8 cellular contexts compared by ENCODE assay signal in genomic region chr2:96816836-96817702, GRCh38. TPM values are rescaled to one million over a fixed set of nuclear protein-coding genes. Genes with fewer than 3 reads are reported as not detected.
DNase-seq lines count a peak whose midpoint lies in the region; ATAC-seq and TF ChIP-seq lines count a peak whose summit lies in the region.

No MANE protein-coding gene starts in this region.

- H3K27me3 ChIP-seq in mesendoderm (ENCODE audit: insufficient read depth, low read length, poor library complexity) (no peaks in the 10 kb centered on the region), aorta (ENCODE audit: control insufficient read depth in 1 of 2, insufficient read depth in 2 of 2, low read length in 1 of 2) (no peaks in the 10 kb centered on the region)

- H3K36me3 Mint-ChIP-seq in activated CD4-positive, alpha-beta T cell treated with anti-CD3 and anti-CD28 coated beads for 36 hours (ENCODE audit: low read depth), result peaks cover 16% of the 10 kb centered on the region
- H3K36me3 Mint-ChIP-seq in MCF 10A (ENCODE audit: insufficient read depth, unreplicated experiment), result peaks cover 21% of the 10 kb centered on the region

- no TSS peak for BruUV-seq in MCF 10A (replicated peaks; lab: Mats Ljungman, UMichigan)

- no peak overlapping the region for H3K27ac Mint-ChIP-seq in activated CD4-positive, alpha-beta T cell treated with anti-CD3 and anti-CD28 coated beads for 36 hours
- no peak overlapping the region for H3K27ac Mint-ChIP-seq in MCF 10A (ENCODE audit: low read depth, unreplicated experiment)

- H3K18ac ChIP-seq in mesendoderm (ENCODE audit: low read length), result no peak overlapping the region

- H3K4ac ChIP-seq in mesendoderm (ENCODE audit: low read depth, low read length), result no peak overlapping the region

- peak overlapping the region; percentile 99 for H3K4me2 ChIP-seq in mesendoderm (ENCODE audit: low read length)

- H3K4me1 Mint-ChIP-seq in activated CD4-positive, alpha-beta T cell treated with anti-CD3 and anti-CD28 coated beads for 36 hours, result peaks cover 51% of the 10 kb centered on the region
- peaks cover 20% of the 10 kb centered on the region for H3K4me1 Mint-ChIP-seq in MCF 10A (ENCODE audit: insufficient read depth, unreplicated experiment)

- peak overlapping the region; percentile 98 for H3K56ac ChIP-seq in mesendoderm (ENCODE audit: low read length)

- H3K9me3 ChIP-seq in aorta (ENCODE audit: control insufficient read depth, low read length), result no peaks in the 10 kb centered on the region

- H4K5ac ChIP-seq in mesendoderm (ENCODE audit: low read length), result no peak overlapping the region

- WGBS in mesendoderm (ENCODE audit: extremely low coverage, insufficient coverage, low lambda C conversion rate), result no CpG with 5 or more reads among the region's 89 CpGs
- WGBS in aorta, 2 donors, result 1 to 2% methylated on average over 66 to 89 of the region's 89 CpGs

- no peaks in the 10 kb centered on the region for H3K9me3 Mint-ChIP-seq in activated CD4-positive, alpha-beta T cell treated with anti-CD3 and anti-CD28 coated beads for 36 hours (ENCODE audit: low read depth)
- H3K9me3 Mint-ChIP-seq in MCF 10A (ENCODE audit: unreplicated experiment), result no peaks in the 10 kb centered on the region

- no peak overlapping the region for H3K23ac ChIP-seq in mesendoderm (ENCODE audit: low read length)

- intact Hi-C loops in activated CD4-positive, alpha-beta T cell treated with anti-CD3 and anti-CD28 coated beads for 36 hours (cut with DNase I, micrococcal nuclease), result loop anchor here (1.0 to 5.0 kb wide), 19 partner anchors 14 to 825 kb away; partner anchors contain the start of genes CNNM4 (in 2 of the 2), KANSL3 (in 2 of the 2), ANKRD36 (in 1 of the 2) and ANKRD36C (in 1 of the 2)
- intact Hi-C loops in MCF 10A (cut with micrococcal nuclease), result loop anchor here (1.0 to 2.0 kb wide), 2 partner anchors 144 to 215 kb away; no protein-coding TSS in a partner anchor
- intact Hi-C loops in aorta (cut with DNase I), result loop anchor here in 1 of 2 donors (5.0 kb wide), 1 partner anchor 40 kb away; the partner anchor contains the start of gene ANKRD39

- H3K9ac ChIP-seq in mesendoderm (ENCODE audit: low read length), result peak overlapping the region; percentile 77

- H2AK5ac ChIP-seq in mesendoderm (ENCODE audit: low read length), result no peak overlapping the region

- no peak overlapping the region for H2BK120ac ChIP-seq in mesendoderm (ENCODE audit: low read depth, low read length)

- peak overlapping the region; percentile 62 for H3K4me3 ChIP-seq in mesendoderm (ENCODE audit: low read length)
- peak overlapping the region; percentile 66 to 94 for H3K4me3 ChIP-seq in aorta (ENCODE audit: low read length in 2 of 2)

- H4K8ac ChIP-seq in mesendoderm (ENCODE audit: low read depth, low read length), result no peak overlapping the region

- DNase-seq in activated CD4-positive, alpha-beta T cell treated with anti-CD3 and anti-CD28 coated beads for 36 hours, result no peak
- DNase-seq in activated CD4-positive, alpha-beta T cell treated with anti-CD3 and anti-CD28 coated beads, Interleukin-2, amount 50 U/mL, for 1 hour, result no peak
- DNase-seq in Kasumi-1 (lab: John Stamatoyannopoulos, UW), result peak; percentile 5 to 8
- DNase-seq in MCF 10A (ENCODE audit: unreplicated experiment), result peak; percentile 9
- DNase-seq in mesendoderm, result no peak
- peak in 1 of 2 donors; percentile 77 for DNase-seq in aorta
- DNase-seq in NCI-H2107 treated with DMSO at 0.1 percent for 48 hours (lab: John Stamatoyannopoulos, UW; ENCODE audit: unreplicated experiment), result no peak
- DNase-seq in NCI-H2081 treated with DMSO at 0.1 percent for 48 hours (lab: John Stamatoyannopoulos, UW), result no peak

- no peak for ATAC-seq in activated CD4-positive, alpha-beta T cell treated with anti-CD3 and anti-CD28 coated beads for 36 hours
- ATAC-seq in aorta (ENCODE audit: low FRiP score), result peak; percentile 17

- H3K36me3 ChIP-seq in mesendoderm (ENCODE audit: control insufficient read depth, insufficient read depth, low read length), result no peaks in the 10 kb centered on the region
- H3K36me3 ChIP-seq in aorta (ENCODE audit: control insufficient read depth in 1 of 2, insufficient read depth in 2 of 2, low read length in 1 of 2), result no peaks in the 10 kb centered on the region

- POLR2A ChIA-PET in activated CD4-positive, alpha-beta T cell treated with anti-CD3 and anti-CD28 coated beads for 36 hours (lab: Charles Lee), result interaction anchor here (0.8 to 1.7 kb wide), 3 partner anchors 17 to 54 kb away, joined by 3 to 5 read pairs (median 4); partner anchors contain the start of gene ANKRD39
- POLR2A ChIA-PET in MCF 10A (lab: Yijun Ruan, JAX), result interaction anchor here (0.7 to 3.1 kb wide), 20 partner anchors 11 to 296 kb away, joined by 3 to 16 read pairs (median 5); partner anchors contain the start of genes ANKRD36, ANKRD39 and KANSL3

- H3K27me3 Mint-ChIP-seq in activated CD4-positive, alpha-beta T cell treated with anti-CD3 and anti-CD28 coated beads for 36 hours, result no peaks in the 10 kb centered on the region
- H3K27me3 Mint-ChIP-seq in MCF 10A (ENCODE audit: insufficient read depth, unreplicated experiment), result no peaks in the 10 kb centered on the region

- no peak overlapping the region for H2BK15ac ChIP-seq in mesendoderm (replicated peaks; ENCODE audit: low read depth)

- peaks cover 10% of the 10 kb centered on the region for H3K4me1 ChIP-seq in mesendoderm (ENCODE audit: control insufficient read depth, low read depth, low read length)
- H3K4me1 ChIP-seq in aorta (ENCODE audit: control insufficient read depth in 1 of 2, insufficient read depth in 2 of 2, low read length in 2 of 2), result no peaks in the 10 kb centered on the region

- peak overlapping the region; percentile 79 for H3K4me3 Mint-ChIP-seq in activated CD4-positive, alpha-beta T cell treated with anti-CD3 and anti-CD28 coated beads for 36 hours
- peak overlapping the region; percentile 77 for H3K4me3 Mint-ChIP-seq in MCF 10A (ENCODE audit: unreplicated experiment)

- CTCF ChIA-PET in activated CD4-positive, alpha-beta T cell treated with anti-CD3 and anti-CD28 coated beads for 36 hours (lab: Charles Lee), result interaction anchor here (0.6 to 1.6 kb wide), 10 partner anchors 15 to 138 kb away, joined by 3 to 7 read pairs (median 4); partner anchors contain the start of genes ANKRD39 and CNNM4
- CTCF ChIA-PET in MCF 10A (lab: Yijun Ruan, JAX), result interaction anchor here (0.6 to 1.2 kb wide), 7 partner anchors 8 to 219 kb away, joined by 3 to 6 read pairs (median 4); partner anchors contain the start of gene ANKRD39

- H3K79me2 ChIP-seq in mesendoderm (ENCODE audit: control insufficient read depth, insufficient read depth, low read length), result peaks cover 34% of the 10 kb centered on the region

- no peak for TF ChIP-seq CTCF in MCF 10A (IDR thresholded peaks at IDR 0.05; ENCODE audit: unreplicated experiment)

- no peak overlapping the region for H2BK5ac ChIP-seq in mesendoderm (ENCODE audit: low read length)

- peaks cover 18% of the 10 kb centered on the region for H3K79me1 ChIP-seq in mesendoderm (ENCODE audit: low read length)

- H3K27ac ChIP-seq in mesendoderm (ENCODE audit: low read depth, low read length), result no peak overlapping the region
- no peak overlapping the region for H3K27ac ChIP-seq in aorta (ENCODE audit: low read depth in 1 of 2, low read length in 2 of 2)

RNA-seq across cellular contexts. Expression of gene CNNM3, which starts 1.0 kb away (rescaled TPM):
- total RNA-seq in activated CD4-positive, alpha-beta T cell treated with anti-CD3 and anti-CD28 coated beads for 36 hours, result 10 to 100 TPM; 19.2 to 31.2 TPM
- total RNA-seq in MCF 10A (2022) (9.1 and 9.9 TPM in 2 replicates), aorta (10 to 100 TPM; 11.1 to 16.8 TPM)
- polyA plus RNA-seq in mesendoderm (2013, experiment 1 of 2), result 10.9 TPM
- polyA plus RNA-seq in mesendoderm (2013, experiment 2 of 2), result 10.7 TPM
- polyA plus RNA-seq in aorta, result 10 to 100 TPM in 1 of 2 donors, 1 to 10 TPM in 1; 2.9 to 10.2 TPM

RNA-seq across cellular contexts. Expression of gene ANKRD23, which starts 26.8 kb away (rescaled TPM):
- total RNA-seq in activated CD4-positive, alpha-beta T cell treated with anti-CD3 and anti-CD28 coated beads for 36 hours, result 1 to 10 TPM; 5.1 to 5.3 TPM
- 3.4 and 7.6 TPM in 2 replicates for total RNA-seq in MCF 10A (2022)
- 0.86 TPM for polyA plus RNA-seq in mesendoderm (2013, experiment 1 of 2)
- polyA plus RNA-seq in mesendoderm (2013, experiment 2 of 2), result 1.7 TPM
- total RNA-seq in aorta, result 1 to 10 TPM; 4.6 to 5.4 TPM
- 1 to 10 TPM in 1 of 2 donors, not detected in 1; 5.3 TPM for polyA plus RNA-seq in aorta

RNA-seq across cellular contexts. Expression of gene ANKRD39, which starts 40.7 kb away (rescaled TPM):
- 10 to 100 TPM; 23.0 to 23.6 TPM for total RNA-seq in activated CD4-positive, alpha-beta T cell treated with anti-CD3 and anti-CD28 coated beads for 36 hours
- 14.0 and 17.6 TPM in 2 replicates for total RNA-seq in MCF 10A (2022)
- polyA plus RNA-seq in mesendoderm (2013, experiment 1 of 2), result 14.2 TPM
- 13.8 TPM for polyA plus RNA-seq in mesendoderm (2013, experiment 2 of 2)
- total RNA-seq in aorta, result 10 to 100 TPM in 1 of 2 donors, 1 to 10 TPM in 1; 10.0 to 12.7 TPM
- polyA plus RNA-seq in aorta, result 10 to 100 TPM; 14.0 to 20.5 TPM

RNA-seq across cellular contexts. Expression of gene SEMA4C, which starts 52.8 kb away (rescaled TPM):
- total RNA-seq in activated CD4-positive, alpha-beta T cell treated with anti-CD3 and anti-CD28 coated beads for 36 hours, result 1 to 10 TPM; 7.5 to 9.6 TPM
- 16.3 and 22.6 TPM in 2 replicates for total RNA-seq in MCF 10A (2022)
- 32.1 TPM for polyA plus RNA-seq in mesendoderm (2013, experiment 1 of 2)
- 31.2 TPM for polyA plus RNA-seq in mesendoderm (2013, experiment 2 of 2)
- 10 to 100 TPM; 49.6 to 55.6 TPM for total RNA-seq in aorta
- 10 to 100 TPM in 1 of 2 donors, 1 to 10 TPM in 1; 6.1 to 38.8 TPM for polyA plus RNA-seq in aorta

RNA-seq across cellular contexts. Expression of gene CNNM4, which starts 56.4 kb away (rescaled TPM):
- 10 to 100 TPM in 1 of 2 experiments, 1 to 10 TPM in 1; 7.1 to 11.3 TPM for total RNA-seq in activated CD4-positive, alpha-beta T cell treated with anti-CD3 and anti-CD28 coated beads for 36 hours
- total RNA-seq in MCF 10A (2022), result 5.0 and 6.3 TPM in 2 replicates
- 8.3 TPM for polyA plus RNA-seq in mesendoderm (2013, experiment 1 of 2)
- polyA plus RNA-seq in mesendoderm (2013, experiment 2 of 2), result 7.8 TPM
- total RNA-seq in aorta, result 1 to 10 TPM; 7.8 to 8.1 TPM
- 1 to 10 TPM; 2.3 to 4.2 TPM for polyA plus RNA-seq in aorta

Comparison
In these comparisons a context has a peak if more than half of its experiments do, and no peak if none do; other contexts are left out.
1. DNase-seq: peak in Kasumi-1 (2 of 2) and MCF 10A (single experiment); none in activated CD4-positive, alpha-beta T cell treated with anti-CD3 and anti-CD28 coated beads for 36 hours (single experiment), activated CD4-positive, alpha-beta T cell treated with anti-CD3 and anti-CD28 coated beads, Interleukin-2, amount 50 U/mL, for 1 hour (single experiment), mesendoderm (single experiment), NCI-H2107 treated with DMSO at 0.1 percent for 48 hours (single experiment) and NCI-H2081 treated with DMSO at 0.1 percent for 48 hours (single experiment).